In the genomic region with DNA sequence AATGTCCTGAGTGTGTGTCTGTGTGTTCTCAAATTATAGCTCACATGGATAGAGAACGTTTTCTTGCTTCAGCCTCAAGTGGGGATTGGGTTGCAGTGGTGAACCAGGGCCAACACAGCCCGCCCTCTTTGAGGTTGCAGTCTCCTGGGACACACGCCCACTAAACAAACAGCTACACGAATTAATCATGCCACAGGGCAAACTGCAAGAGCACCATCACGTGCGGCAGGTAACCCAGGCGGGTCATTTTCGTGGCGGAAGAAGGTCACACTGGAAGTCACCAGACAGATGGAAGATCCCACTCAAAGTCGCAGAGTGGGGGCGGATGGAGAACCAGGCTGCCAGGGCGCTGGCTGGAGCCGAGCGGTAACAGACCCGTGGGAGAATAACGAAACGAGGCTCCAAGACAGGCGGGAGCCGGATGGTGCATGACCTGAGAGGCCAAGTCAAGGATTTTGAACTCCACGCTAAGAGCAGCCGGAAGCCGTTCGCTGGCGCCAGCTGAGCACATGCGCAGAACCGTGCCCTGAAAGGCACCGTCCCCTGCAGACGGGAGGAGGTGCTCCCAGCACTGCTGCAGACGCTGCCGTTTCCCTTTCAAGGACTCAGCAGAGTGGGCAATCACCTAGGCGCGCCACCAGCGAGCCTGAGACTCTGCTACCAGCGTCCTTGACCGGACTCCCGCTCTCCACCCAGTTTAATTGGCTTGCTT, we compare ENCODE assay signal across 9 cellular contexts. TPM values are rescaled to one million over a fixed set of nuclear protein-coding genes. Genes with fewer than 3 reads are reported as not detected.
DNase-seq lines count a peak whose midpoint lies in the region; ATAC-seq and TF ChIP-seq lines count a peak whose summit lies in the region.
"Had no signal": no experiment of that assay in that cellular context is flagged by ENCODE, and none has a peak within 500 bp of the region (broad histone marks: within the 10 kb centered on the region; RNA-seq: fewer than 3 reads in every experiment).

No MANE protein-coding gene starts in this region.

- H3K36me3 ChIP-seq in adrenal gland (replicated peaks in 1 of 2) (peaks cover 0 to 20% of the 10 kb centered on the region in 2 donors), tibial artery (peaks cover 0 to 27% (median 5%) of the 10 kb centered on the region in 3 donors)

- H3K9me3 ChIP-seq in adrenal gland (replicated peaks in 1 of 3) (no peaks in the 10 kb centered on the region), tibial artery (no peaks in the 10 kb centered on the region)

- DNase-seq in EL: peak; percentile 61
- peak; percentile 85 for DNase-seq in NCI-H2196 (lab: John Stamatoyannopoulos, UW; ENCODE audit: unreplicated experiment)
- peak; percentile 72 to 89 (median 86) for DNase-seq in adrenal gland
- peak; percentile 72 for DNase-seq in left lobe of liver (ENCODE audit: low spot score)
- DNase-seq in tibial artery: no peak
- no peak for DNase-seq in OCI-M2 (lab: John Stamatoyannopoulos, UW; ENCODE audit: unreplicated experiment)

- peak in 1 of 6 experiments; percentile 6 for TF ChIP-seq CTCF in adrenal gland (IDR thresholded peaks at IDR 0.05)
- no peak for TF ChIP-seq CTCF in tibial artery (IDR thresholded peaks at IDR 0.05)

- H3K27me3 ChIP-seq in adrenal gland (no peaks in the 10 kb centered on the region), tibial artery (no peaks in the 10 kb centered on the region)

- peak overlapping the region in 3 of 5 donors; percentile 20 to 82 (median 59) for H3K27ac ChIP-seq in adrenal gland
- H3K27ac ChIP-seq in tibial artery: no peak overlapping the region

- H3K4me1 ChIP-seq in adrenal gland (replicated peaks in 1 of 2) (peaks cover 0 to 14% of the 10 kb centered on the region in 2 donors), tibial artery (peaks cover 0 to 16% (median 12%) of the 10 kb centered on the region in 4 donors)

- peak; percentile 86 for ATAC-seq in HG02678 (IDR thresholded peaks at IDR 0.05; ENCODE audit: unreplicated experiment)
- peak; percentile 60 for ATAC-seq in left lobe of liver
- ATAC-seq in HG02571 (IDR thresholded peaks at IDR 0.05; ENCODE audit: unreplicated experiment): no peak

- peak in 1 of 2 donors; percentile 57 for TF ChIP-seq POLR2A in adrenal gland (IDR thresholded peaks at IDR 0.05)

- H3K4me3 ChIP-seq in adrenal gland (peak overlapping the region in 1 of 4 donors; percentile 40), tibial artery (peak overlapping the region; percentile 22 to 27)

- intact Hi-C loops in adrenal gland (cut with DNase I): no loop called here
- intact Hi-C loops in tibial artery (cut with DNase I; ENCODE audit: low total_unique reads): no loop called here

- 28 to 61% (median 45%) methylated on average over 14 to 36 of the region's 36 CpGs for WGBS in adrenal gland, 4 donors

RNA-seq across cellular contexts. Expression of a gene that starts 10.7 kb away (rescaled TPM):
- total RNA-seq in adrenal gland (10 to 100 TPM in 2 of 8 donors, 1 to 10 TPM in 6; 3.8 to 13.3 (median 7.7) TPM), left lobe of liver (4.9 TPM)
- 1 to 10 TPM in 2 of 3 donors, under 1 TPM in 1; 0.75 to 9.4 (median 7.9) TPM for polyA plus RNA-seq in adrenal gland
- total RNA-seq: T-helper 2 cell treated with Interferon-gamma antibody and Interleukin-4, amounts not matched to agents 100 ng/mL and 5 ng/mL, for 36 hours had no signal

RNA-seq across cellular contexts. Expression of a gene that starts 26.4 kb away (rescaled TPM):
- total RNA-seq in adrenal gland (10 to 100 TPM; 18.6 to 34.9 (median 27.5) TPM), left lobe of liver (11.6 TPM)
- 10 to 100 TPM; 12.4 to 42.0 (median 15.0) TPM for polyA plus RNA-seq in adrenal gland

Comparison
In these comparisons a context has a peak if more than half of its experiments do, and no peak if none do; other contexts are left out.
1. DNase-seq: peak in EL (single experiment), NCI-H2196 (single experiment), adrenal gland (7 of 7) and left lobe of liver (single experiment); none in tibial artery (0 of 2) and OCI-M2 (single experiment).
2. H3K27ac ChIP-seq: peak in adrenal gland (3 of 5); none in tibial artery (0 of 2).